8 cellular contexts compared by ENCODE assay signal in the genomic region with DNA sequence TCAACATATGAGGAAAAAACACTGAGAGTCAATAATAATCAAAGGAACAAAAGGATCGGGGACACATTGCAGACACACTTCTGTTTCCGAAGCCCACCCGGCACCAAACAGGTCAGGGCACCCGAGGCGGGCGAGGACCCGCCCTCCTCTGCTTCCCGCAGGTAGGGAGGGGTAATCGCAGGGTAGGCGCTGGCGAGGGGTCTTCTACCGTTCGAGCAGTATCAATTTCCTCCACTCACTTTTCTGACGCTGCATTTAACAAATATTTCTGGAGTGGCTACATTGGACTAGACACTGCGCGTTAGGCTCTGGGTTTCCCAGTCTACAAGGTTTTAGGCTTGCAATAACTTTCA. TPM values are rescaled to one million over a fixed set of nuclear protein-coding genes. Genes with fewer than 3 reads are reported as not detected.
A peak's percentile ranks its signal among the peaks of the same experiment; 100 is the strongest.
DNase-seq lines count a peak whose midpoint lies in the region; ATAC-seq and TF ChIP-seq lines count a peak whose summit lies in the region.

No MANE protein-coding gene starts in this region.

- peaks cover 25% of the 10 kb centered on the region for H3F3A ChIP-seq in MM.1S (ENCODE audit: insufficient read depth, low read length)

- CTCF ChIA-PET in BJ (lab: Yijun Ruan, JAX) = no interaction called here

- H3K27me3 ChIP-seq in BJ (ENCODE audit: control insufficient read depth, insufficient read depth, low read length) = no peaks in the 10 kb centered on the region
- H3K27me3 ChIP-seq in MM.1S (replicated peaks; ENCODE audit: insufficient read depth, low read length) = no peaks in the 10 kb centered on the region

- no peak for ATAC-seq in naive thymus-derived CD8-positive, alpha-beta T cell

- TF ChIP-seq CTCF in BJ (IDR thresholded peaks at IDR 0.05; ENCODE audit: insufficient read depth, low read depth, low read length) (no peak), MM.1S (IDR thresholded peaks at IDR 0.05; ENCODE audit: low read length) (no peak), coronary artery (IDR thresholded peaks at IDR 0.05) (no peak), GM20000 (IDR thresholded peaks at IDR 0.05; ENCODE audit: extremely low read depth, missing control alignments) (no peak)

- no peaks in the 10 kb centered on the region for H3K9me2 ChIP-seq in MM.1S (replicated peaks; ENCODE audit: insufficient read depth, low read length)

- peaks cover 70% of the 10 kb centered on the region for H3K79me2 ChIP-seq in MM.1S (ENCODE audit: low read length)

- peak overlapping the region; percentile 89; the same call in 1 of the 2 replicates for H3K27ac ChIP-seq in MM.1S (ENCODE audit: low read length)
- H3K27ac ChIP-seq in coronary artery = peak overlapping the region; percentile 86 to 97

- peak overlapping the region; percentile 91 for H3K9ac ChIP-seq in MM.1S (ENCODE audit: low read length)

- H4K20me1 ChIP-seq in MM.1S (ENCODE audit: insufficient read depth, low read length) = peaks cover 41% of the 10 kb centered on the region

- H3K27me3 Mint-ChIP-seq in naive thymus-derived CD8-positive, alpha-beta T cell = no peaks in the 10 kb centered on the region

- peaks cover 0 to 6% (median 0%) of the 10 kb centered on the region in 3 donors for H3K36me3 Mint-ChIP-seq in naive thymus-derived CD8-positive, alpha-beta T cell

- no peak for DNase-seq in BJ (ENCODE audit: low read depth)
- no peak for DNase-seq in MM.1S
- DNase-seq in coronary artery (ENCODE audit: low spot score) = no peak
- DNase-seq in naive thymus-derived CD8-positive, alpha-beta T cell = peak in 2 of 10 donors; percentile 10 to 14
- no peak for DNase-seq in kidney glomerular epithelial cell (lab: John Stamatoyannopoulos, UW)
- DNase-seq in GM20000 (ENCODE audit: low spot score) = no peak
- DNase-seq in MV-4-11 (lab: John Stamatoyannopoulos, UW) = no peak
- no peak for DNase-seq in inferior parietal cortex (ENCODE audit: extremely low spot score)

- peaks cover 21% of the 10 kb centered on the region for H3K4me1 ChIP-seq in MM.1S (ENCODE audit: low read length)

- peak overlapping the region; percentile 93 for H3K4me2 ChIP-seq in MM.1S (ENCODE audit: low read depth, low read length)

- H3K4me3 ChIP-seq in BJ (ENCODE audit: low read depth, low read length) (peak overlapping the region; percentile 90), MM.1S (ENCODE audit: low read length) (peak overlapping the region; percentile 94), coronary artery (peak overlapping the region; percentile 94)

- peaks cover 20 to 35% (median 32%) of the 10 kb centered on the region in 4 donors for H3K4me1 Mint-ChIP-seq in naive thymus-derived CD8-positive, alpha-beta T cell

- peak overlapping the region; percentile 12 to 89 (median 80) for H3K27ac Mint-ChIP-seq in naive thymus-derived CD8-positive, alpha-beta T cell

- POLR2A ChIA-PET in BJ (lab: Charles Lee) = no interaction called here
- POLR2A ChIA-PET in naive thymus-derived CD8-positive, alpha-beta T cell (lab: Charles Lee) = no interaction called here

- no peaks in the 10 kb centered on the region for H3K9me3 Mint-ChIP-seq in naive thymus-derived CD8-positive, alpha-beta T cell

- H3K9me3 ChIP-seq in MM.1S (replicated peaks; ENCODE audit: insufficient read depth, low read length) = no peaks in the 10 kb centered on the region

- H3K36me3 ChIP-seq in BJ (ENCODE audit: control insufficient read depth, insufficient read depth, low read length) (no peaks in the 10 kb centered on the region), MM.1S (replicated peaks; ENCODE audit: insufficient read depth, low read length) (peaks cover 7% of the 10 kb centered on the region; the same call in 1 of the 2 replicates)

- H2AFZ ChIP-seq in MM.1S (ENCODE audit: low read length) = 0 out of 2 replicates have a peak overlapping the region, but pooled peaks have one; percentile 76

- H3K4me3 Mint-ChIP-seq in naive thymus-derived CD8-positive, alpha-beta T cell = peak overlapping the region; percentile 84 to 98 (median 94)

RNA-seq across cellular contexts. Expression of a gene that starts 1.3 kb away (rescaled TPM):
- polyA plus RNA-seq in BJ (2011; rRNA removed) = 290 and 475 TPM in 2 replicates
- polyA minus RNA-seq in BJ (2011; rRNA and poly(A)+ RNA removed) = 41.1 and 59.6 TPM in 2 replicates
- 10 to 100 TPM; 28.7 to 29.8 TPM for total RNA-seq in naive thymus-derived CD8-positive, alpha-beta T cell
- 100 to 1,000 TPM in 1 of 3 donors, 10 to 100 TPM in 2; 46.2 to 104 (median 72.1) TPM for polyA plus RNA-seq in naive thymus-derived CD8-positive, alpha-beta T cell

RNA-seq across cellular contexts. Expression of a gene that starts 47.1 kb away (rescaled TPM):
- polyA plus RNA-seq in BJ (2011; rRNA removed) = not detected in 2 replicates
- not detected in 2 replicates for polyA minus RNA-seq in BJ (2011; rRNA and poly(A)+ RNA removed)
- total RNA-seq in naive thymus-derived CD8-positive, alpha-beta T cell = not detected
- polyA plus RNA-seq in naive thymus-derived CD8-positive, alpha-beta T cell = not detected
